Comparison of ENCODE assay signal across 8 cellular contexts in the genomic region with DNA sequence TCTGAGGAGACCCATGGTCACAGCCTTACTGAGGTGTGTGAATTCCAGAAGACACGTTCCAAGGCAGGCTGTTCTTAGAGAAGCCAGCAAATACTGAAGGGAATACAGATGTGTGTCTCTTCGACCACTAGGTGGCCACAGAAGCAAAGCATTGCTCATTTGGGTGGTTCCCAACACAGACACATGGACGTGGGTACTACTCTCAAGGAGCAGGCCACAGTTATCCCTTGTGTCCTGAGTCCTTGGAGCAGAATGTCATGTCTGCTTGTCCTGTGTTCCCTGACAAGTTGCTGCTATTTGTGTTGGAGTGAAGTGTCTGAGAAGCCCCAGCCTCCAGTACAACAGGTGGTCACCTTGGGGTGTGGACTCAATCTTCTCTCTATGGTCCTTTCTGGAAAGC. TPM values are rescaled to one million over a fixed set of nuclear protein-coding genes. Genes with fewer than 3 reads are reported as not detected.
DNase-seq lines count a peak whose midpoint lies in the region; ATAC-seq and TF ChIP-seq lines count a peak whose summit lies in the region.

No MANE protein-coding gene starts in this region.

- ATAC-seq in sciatic nerve (peak; percentile 87), HG03135 (IDR thresholded peaks at IDR 0.05; ENCODE audit: unreplicated experiment) (no peak)

- DNase-seq in activated gamma-delta T cell treated with Interleukin-2 at 50 U/mL for 16 hours (peak; percentile 53), activated gamma-delta T cell (lab: John Stamatoyannopoulos, UW) (no peak), MG63 (peak; percentile 61), SKM-1 treated with dmso at 0.1 percent for 144 hours (lab: John Stamatoyannopoulos, UW; ENCODE audit: unreplicated experiment) (peak; percentile 83), amniotic epithelial cell (ENCODE audit: low read depth) (peak; percentile 72), left ventricle myocardium inferior (no peak), sciatic nerve (ENCODE audit: low spot score) (no peak)

- H3K36me3 ChIP-seq in MG63: peaks cover 57% of the 10 kb centered on the region
- H3K36me3 ChIP-seq in left ventricle myocardium inferior: peaks cover 60% of the 10 kb centered on the region

- peak overlapping the region; percentile 43 for H3K27ac ChIP-seq in left ventricle myocardium inferior (replicated peaks)

- H3K4me1 ChIP-seq in left ventricle myocardium inferior: peaks cover 61% of the 10 kb centered on the region

- intact Hi-C loops in left ventricle myocardium inferior (cut with micrococcal nuclease) (no loop called here), sciatic nerve (cut with DNase I) (no loop called here)

- H3K27me3 ChIP-seq in MG63 (no peaks in the 10 kb centered on the region), left ventricle myocardium inferior (ENCODE audit: low read depth) (no peaks in the 10 kb centered on the region)

- H3K4me3 ChIP-seq in MG63 (no peak overlapping the region), left ventricle myocardium inferior (no peak overlapping the region)

- TF ChIP-seq CTCF in left ventricle myocardium inferior (IDR thresholded peaks at IDR 0.05; ENCODE audit: borderline replicate concordance): peak; percentile 86

- H3K9me3 ChIP-seq in MG63: no peaks in the 10 kb centered on the region
- no peaks in the 10 kb centered on the region for H3K9me3 ChIP-seq in left ventricle myocardium inferior (replicated peaks)

RNA-seq across cellular contexts. Expression of a gene that starts 30.3 kb away (rescaled TPM):
- total RNA-seq in MG63 (2014; rRNA removed; shearing (Covaris generic); ENCODE audit: low replicate concordance): 62.7 and 107 TPM in 2 replicates
- 115 TPM for total RNA-seq in left ventricle myocardium inferior
- 26.3 TPM for total RNA-seq in sciatic nerve

RNA-seq across cellular contexts. Expression of a gene that starts 32.0 kb away (rescaled TPM):
- total RNA-seq in MG63 (2014; rRNA removed; shearing (Covaris generic); ENCODE audit: low replicate concordance): 19.6 and 47.3 TPM in 2 replicates
- total RNA-seq in left ventricle myocardium inferior (21.9 TPM), sciatic nerve (32.8 TPM)

RNA-seq across cellular contexts. Expression of a gene that starts 32.1 kb away (rescaled TPM):
- 4.0 and 8.8 TPM in 2 replicates for total RNA-seq in MG63 (2014; rRNA removed; shearing (Covaris generic); ENCODE audit: low replicate concordance)
- total RNA-seq in left ventricle myocardium inferior (48.5 TPM), sciatic nerve (40.6 TPM)

RNA-seq across cellular contexts. Expression of a gene that starts 49.7 kb away (rescaled TPM):
- not detected in 2 replicates for total RNA-seq in MG63 (2014; rRNA removed; shearing (Covaris generic); ENCODE audit: low replicate concordance)
- total RNA-seq in left ventricle myocardium inferior (0.08 TPM), sciatic nerve (0.22 TPM)

Comparison
In these comparisons a context has a peak if more than half of its experiments do, and no peak if none do; other contexts are left out.
1. DNase-seq: peak in activated gamma-delta T cell treated with Interleukin-2 at 50 U/mL for 16 hours (single experiment), MG63 (single experiment), SKM-1 treated with dmso at 0.1 percent for 144 hours (single experiment) and amniotic epithelial cell (single experiment); none in activated gamma-delta T cell (single experiment), left ventricle myocardium inferior (single experiment) and sciatic nerve (single experiment).